2 cellular contexts compared by ENCODE assay signal in the genomic region with DNA sequence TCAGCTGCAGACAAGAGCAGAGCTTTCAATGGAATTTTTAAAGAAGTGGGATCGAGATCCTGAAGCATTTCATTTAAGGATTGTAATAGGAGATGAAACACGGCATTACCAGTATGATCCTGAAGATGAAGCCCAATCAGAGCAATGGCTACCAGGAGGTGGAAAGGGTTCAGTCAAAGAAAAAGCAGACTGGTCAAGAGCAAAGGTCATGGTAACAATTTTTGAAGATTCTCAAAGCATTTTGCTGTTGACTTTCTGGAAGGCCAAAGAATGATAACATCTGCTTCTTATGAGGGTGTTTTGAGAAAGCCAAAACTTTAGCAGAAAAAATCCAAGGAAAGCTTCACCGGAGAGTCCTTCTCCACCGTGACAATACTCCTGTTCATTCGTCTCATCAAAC.
TF ChIP-seq lines count a peak whose summit lies in the region.

No MANE protein-coding gene starts in this region.

TF ChIP-seq in K562, 482 proteins besides CTCF, POLR2A, EP300 and RAD21 (continued from another document):
- TF ChIP-seq GABPB1 (CRISPR knock-in tag; IDR thresholded peaks at IDR 0.05) (no peak), CXXC5 (CRISPR knock-in tag; IDR thresholded peaks at IDR 0.05) (no peak), ZNF707 (CRISPR knock-in tag; conservative IDR thresholded peaks at IDR 0.05) (no peak), DNMT1 (IDR thresholded peaks at IDR 0.05) (no peak), ZNF79 (CRISPR knock-in tag; IDR thresholded peaks at IDR 0.05; ENCODE audit: low read depth) (no peak)

TF ChIP-seq in HepG2, 621 proteins besides CTCF, POLR2A, EP300 and RAD21:
- TF ChIP-seq, protein P1, sequence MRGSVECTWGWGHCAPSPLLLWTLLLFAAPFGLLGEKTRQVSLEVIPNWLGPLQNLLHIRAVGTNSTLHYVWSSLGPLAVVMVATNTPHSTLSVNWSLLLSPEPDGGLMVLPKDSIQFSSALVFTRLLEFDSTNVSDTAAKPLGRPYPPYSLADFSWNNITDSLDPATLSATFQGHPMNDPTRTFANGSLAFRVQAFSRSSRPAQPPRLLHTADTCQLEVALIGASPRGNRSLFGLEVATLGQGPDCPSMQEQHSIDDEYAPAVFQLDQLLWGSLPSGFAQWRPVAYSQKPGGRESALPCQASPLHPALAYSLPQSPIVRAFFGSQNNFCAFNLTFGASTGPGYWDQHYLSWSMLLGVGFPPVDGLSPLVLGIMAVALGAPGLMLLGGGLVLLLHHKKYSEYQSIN (CRISPR knock-in tag; IDR thresholded peaks at IDR 0.05; ENCODE audit: borderline replicate concordance): no peak
- TF ChIP-seq HNF4A (CRISPR knock-in tag; IDR thresholded peaks at IDR 0.05) (peak; percentile 10; the same call in 1 of the 2 replicates), BRD4 (CRISPR knock-in tag; IDR thresholded peaks at IDR 0.05) (no peak)
